ENCODE assay signal across 10 cellular contexts in the genomic region with DNA sequence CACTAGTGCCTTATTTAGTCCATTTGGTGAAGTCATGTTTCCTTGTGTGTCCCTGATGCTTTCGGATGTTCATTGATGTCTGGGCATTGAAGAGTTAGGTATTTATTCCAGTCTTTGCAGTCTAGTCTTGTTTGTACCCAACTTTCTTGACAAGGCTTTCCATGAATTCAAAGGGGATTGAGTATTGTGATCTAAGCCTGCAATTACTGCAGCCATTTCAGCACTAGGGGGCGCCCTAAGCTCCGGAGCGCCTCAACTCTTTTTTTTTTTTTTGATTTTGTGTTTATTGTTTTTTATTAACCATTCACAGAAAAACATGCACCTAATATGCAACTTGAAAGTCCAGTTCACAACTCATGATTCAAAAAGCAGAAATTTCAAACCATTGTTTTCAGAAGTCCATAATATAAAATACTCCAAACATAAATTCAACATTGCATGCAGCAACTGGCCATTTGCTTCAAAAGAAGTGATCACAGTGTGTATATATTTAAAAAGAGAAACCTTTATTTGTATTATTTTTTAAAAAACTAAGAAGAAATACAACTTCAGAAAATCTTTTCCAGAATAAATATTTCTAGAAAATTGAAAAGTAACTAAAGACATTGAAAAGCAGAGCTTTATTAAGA.
DNase-seq lines count a peak whose midpoint lies in the region; ATAC-seq and TF ChIP-seq lines count a peak whose summit lies in the region.
"Had no signal": no experiment of that assay in that cellular context is flagged by ENCODE, and none has a peak within 500 bp of the region (broad histone marks: within the 10 kb centered on the region; RNA-seq: fewer than 3 reads in every experiment).

No MANE protein-coding gene starts in this region.

- in situ Hi-C loops in GM13976 (cut with MboI; ENCODE audit: low sequenced_read_pairs, unreplicated experiment): no loop called here

- no peaks in the 10 kb centered on the region for H3K27me3 ChIP-seq in SU-DHL-6 (ENCODE audit: low read length)

- ATAC-seq in GM19395 (IDR thresholded peaks at IDR 0.05; ENCODE audit: unreplicated experiment): no peak
- ATAC-seq: activated T-helper 17 cell treated with anti-CD3 and anti-CD28 coated beads, Interleukin-2, amount 50 U/mL, for 72 hours had no signal

- no peaks in the 10 kb centered on the region for H3K79me2 ChIP-seq in SU-DHL-6 (ENCODE audit: insufficient read depth, low read length)

- H3K27ac ChIP-seq in SU-DHL-6 (ENCODE audit: low read depth, low read length): no peak overlapping the region
- H3K27ac ChIP-seq: SK-N-MC had no signal

- H3K9me2 ChIP-seq in SU-DHL-6 (replicated peaks; ENCODE audit: insufficient read depth, low read length): no peaks in the 10 kb centered on the region

- H3K4me3 ChIP-seq in AG10803 (ENCODE audit: low read length) (no peak overlapping the region), SU-DHL-6 (ENCODE audit: insufficient read depth, low read length, poor library complexity, severe bottlenecking) (no peak overlapping the region)
- H3K4me3 ChIP-seq: SK-N-MC had no signal

- DNase-seq in AG10803 (ENCODE audit: low read depth): no peak
- DNase-seq in GM13976 (ENCODE audit: low spot score): no peak
- peak; percentile 16 for DNase-seq in germinal center (ENCODE audit: low spot score)
- no peak for DNase-seq in NCI-H2107 treated with DMSO at 0.1 percent for 48 hours (lab: John Stamatoyannopoulos, UW; ENCODE audit: unreplicated experiment)
- no peak for DNase-seq in HK-2 (ENCODE audit: unreplicated experiment)
- no peak for DNase-seq in NCI-H2227 (lab: John Stamatoyannopoulos, UW; ENCODE audit: unreplicated experiment)

- TF ChIP-seq CTCF in AG10803 (conservative IDR thresholded peaks at IDR 0.05; ENCODE audit: low read length) (peak; percentile 17), GM13976 (IDR thresholded peaks at IDR 0.05; ENCODE audit: borderline replicate concordance, control extremely low read depth, extremely low read depth, insufficient read depth, missing control alignments) (peak; percentile 27), SU-DHL-6 (IDR thresholded peaks at IDR 0.05; ENCODE audit: insufficient read depth, low read length, poor library complexity, severe bottlenecking) (peak; percentile 53)

- no peak overlapping the region for H3K4me2 ChIP-seq in SU-DHL-6 (ENCODE audit: low read depth, low read length, poor library complexity, severe bottlenecking)

- H4K20me1 ChIP-seq in SU-DHL-6 (ENCODE audit: low read depth, low read length): no peaks in the 10 kb centered on the region

- H3K9me3 ChIP-seq in SU-DHL-6 (ENCODE audit: insufficient read depth, low read length): no peaks in the 10 kb centered on the region

- H3K36me3 ChIP-seq in SU-DHL-6 (ENCODE audit: low read length): no peaks in the 10 kb centered on the region

- no peak overlapping the region for H3K9ac ChIP-seq in SU-DHL-6 (ENCODE audit: low read length)

- H3F3A ChIP-seq in SU-DHL-6 (ENCODE audit: insufficient read depth): no peaks in the 10 kb centered on the region

- no peak overlapping the region for H2AFZ ChIP-seq in SU-DHL-6 (ENCODE audit: low read depth, low read length, severe bottlenecking)
